In genomic region chr6:111338843-111339242, GRCh38 we compare ENCODE assay signal across 11 cellular contexts.
DNase-seq lines count a peak whose midpoint lies in the region; ATAC-seq and TF ChIP-seq lines count a peak whose summit lies in the region.
"Had no signal": no experiment of that assay in that cellular context is flagged by ENCODE, and none has a peak within 500 bp of the region (broad histone marks: within the 10 kb centered on the region; RNA-seq: fewer than 3 reads in every experiment).

No MANE protein-coding gene starts in this region.

- no peaks in the 10 kb centered on the region for H3K79me2 ChIP-seq in KMS-11 (ENCODE audit: insufficient read depth, low read depth)

- peak overlapping the region; percentile 45 for H3K4me2 ChIP-seq in KMS-11

- no peak overlapping the region for H3K4me3 ChIP-seq in KMS-11 (IDR thresholded peaks at IDR 0.05; ENCODE audit: insufficient read depth, low read depth, low read length)
- no peak overlapping the region for H3K4me3 ChIP-seq in tibial nerve
- H3K4me3 ChIP-seq: right lobe of liver had no signal

- no peak for TF ChIP-seq EP300 in tibial nerve (IDR thresholded peaks at IDR 0.05)

- no peak overlapping the region for H2AFZ ChIP-seq in KMS-11 (ENCODE audit: low read depth)

- H3K4me1 ChIP-seq in KMS-11 (ENCODE audit: low read depth, poor library complexity, severe bottlenecking) = peaks cover 25% of the 10 kb centered on the region
- no peaks in the 10 kb centered on the region for H3K4me1 ChIP-seq in tibial nerve
- H3K4me1 ChIP-seq: right lobe of liver had no signal

- TF ChIP-seq CTCF in KMS-11 (conservative IDR thresholded peaks at IDR 0.05; ENCODE audit: low read depth, low read length) (no peak), tibial nerve (IDR thresholded peaks at IDR 0.05) (no peak)

- in situ Hi-C loops in G401 (cut with HindIII; ENCODE audit: low sequenced_read_pairs) = no loop called here

- H3K9me3 ChIP-seq in tibial nerve = no peaks in the 10 kb centered on the region
- H3K9me3 ChIP-seq: right lobe of liver had no signal

- H3K9ac ChIP-seq in KMS-11 = no peak overlapping the region

- no peak for DNase-seq in G401 (ENCODE audit: low spot score)
- no peak for DNase-seq in GDM1 (lab: John Stamatoyannopoulos, UW)
- DNase-seq in NOMO-1 treated with DMSO at 0.1 percent for 48 hours (lab: John Stamatoyannopoulos, UW; ENCODE audit: unreplicated experiment) = no peak
- DNase-seq in tibial nerve (ENCODE audit: low spot score in 2 of 2) = no peak
- DNase-seq: CD8-positive, alpha-beta memory T cell; right lobe of liver; stimulated activated CD8-positive, alpha-beta memory T cell treated with anti-CD3 and anti-CD28 coated beads, Interleukin-4, amount 100 ng/mL, for 48 hours had no signal

- no peak for TF ChIP-seq POLR2A in tibial nerve (IDR thresholded peaks at IDR 0.05)

- H3K36me3 ChIP-seq in KMS-11 (ENCODE audit: insufficient read depth) (no peaks in the 10 kb centered on the region), tibial nerve (peaks cover 0 to 30% (median 0%) of the 10 kb centered on the region in 3 donors)

- H3K27me3 ChIP-seq in KMS-11 (ENCODE audit: insufficient read depth, low read depth) (no peaks in the 10 kb centered on the region), tibial nerve (no peaks in the 10 kb centered on the region)
- H3K27me3 ChIP-seq: right lobe of liver had no signal

- ATAC-seq in GM18502 (IDR thresholded peaks at IDR 0.05; ENCODE audit: poor library complexity, unreplicated experiment) (peak; percentile 99), GM19455 (IDR thresholded peaks at IDR 0.05; ENCODE audit: unreplicated experiment) (peak; percentile 100), HG02885 (IDR thresholded peaks at IDR 0.05; ENCODE audit: poor library complexity, unreplicated experiment) (peak; percentile 100)

- no peaks in the 10 kb centered on the region for H4K20me1 ChIP-seq in KMS-11 (ENCODE audit: insufficient read depth)

- no peak overlapping the region; the same call in 1 of the 2 replicates for H3K27ac ChIP-seq in KMS-11
- no peak overlapping the region for H3K27ac ChIP-seq in tibial nerve
- H3K27ac ChIP-seq: right lobe of liver had no signal

- 80 to 82% methylated on average over 3 of the region's 3 CpGs for WGBS in tibial nerve, 2 donors
